In the genomic region with DNA sequence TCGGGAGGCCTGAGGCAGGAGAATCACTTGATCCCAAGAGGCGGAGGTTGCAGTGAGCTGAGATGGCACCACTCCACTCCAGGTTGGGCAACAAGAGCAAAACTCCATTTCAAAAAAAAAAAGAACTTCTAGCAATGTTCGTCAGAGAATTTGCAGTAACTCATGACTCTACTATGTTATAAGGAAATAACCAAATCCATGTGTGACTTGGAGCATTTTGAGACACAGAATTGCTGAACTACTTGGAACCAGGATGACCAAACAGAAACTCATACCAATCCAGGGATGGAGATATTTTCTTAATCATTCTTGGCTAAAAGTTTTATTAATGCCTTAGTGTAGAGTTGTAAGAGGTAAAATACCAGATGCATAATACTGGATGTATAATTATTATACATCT, we compare ENCODE assay signal across 16 cellular contexts.
DNase-seq lines count a peak whose midpoint lies in the region; ATAC-seq and TF ChIP-seq lines count a peak whose summit lies in the region.
"Had no signal": no experiment of that assay in that cellular context is flagged by ENCODE, and none has a peak within 500 bp of the region (broad histone marks: within the 10 kb centered on the region; RNA-seq: fewer than 3 reads in every experiment).

No MANE protein-coding gene starts in this region.

- no peaks in the 10 kb centered on the region for H3K9me3 ChIP-seq in aorta (ENCODE audit: control insufficient read depth, low read length)

- H3K4me3 ChIP-seq in aorta (ENCODE audit: low read length in 2 of 2): no peak overlapping the region
- H3K4me3 ChIP-seq: GM23338 had no signal

- no peaks in the 10 kb centered on the region for H3K27me3 Mint-ChIP-seq in activated naive CD8-positive, alpha-beta T cell treated with anti-CD3 and anti-CD28 coated beads, Interleukin-2, amount 50 U/mL, for 24 hours
- H3K27me3 Mint-ChIP-seq: CD4-positive, alpha-beta T cell had no signal

- no peaks in the 10 kb centered on the region for H3K36me3 Mint-ChIP-seq in activated naive CD8-positive, alpha-beta T cell treated with anti-CD3 and anti-CD28 coated beads, Interleukin-2, amount 50 U/mL, for 24 hours (ENCODE audit: low read depth)

- no peaks in the 10 kb centered on the region for H3K36me3 ChIP-seq in aorta (ENCODE audit: control insufficient read depth in 1 of 2, insufficient read depth in 2 of 2, low read length in 1 of 2)

- no peak overlapping the region for H3K4me3 Mint-ChIP-seq in activated naive CD8-positive, alpha-beta T cell treated with anti-CD3 and anti-CD28 coated beads, Interleukin-2, amount 50 U/mL, for 24 hours
- H3K4me3 Mint-ChIP-seq: CD4-positive, alpha-beta T cell; GM23338 had no signal

- DNase-seq in AG09319 (ENCODE audit: extremely low read depth, low read depth) (peak; percentile 58), GM03348 (ENCODE audit: low spot score) (peak; percentile 62), fibroblast of peridontal ligament (ENCODE audit: extremely low read depth) (peak; percentile 79), stromal cell of bone marrow (ENCODE audit: low read depth) (peak; percentile 49), aorta (no peak), retina (no peak)
- no peak for DNase-seq in activated naive CD8-positive, alpha-beta T cell treated with anti-CD3 and anti-CD28 coated beads, Interleukin-2, amount 50 U/mL, for 24 hours
- DNase-seq: ACHN; C1 segment of cervical spinal cord; Calu3; CD4-positive, alpha-beta T cell; DMS79 treated with DMSO at 0.1 percent for 48 hours; GF-D8; H7 had no signal

- no peaks in the 10 kb centered on the region for H3K4me1 Mint-ChIP-seq in activated naive CD8-positive, alpha-beta T cell treated with anti-CD3 and anti-CD28 coated beads, Interleukin-2, amount 50 U/mL, for 24 hours

- no peak for TF ChIP-seq CTCF in AG09319 (IDR thresholded peaks at IDR 0.05; ENCODE audit: low read depth, low read length)

- H3K9me3 Mint-ChIP-seq in activated naive CD8-positive, alpha-beta T cell treated with anti-CD3 and anti-CD28 coated beads, Interleukin-2, amount 50 U/mL, for 24 hours: peaks cover 9% of the 10 kb centered on the region

- H3K27me3 ChIP-seq in aorta (ENCODE audit: control insufficient read depth in 1 of 2, insufficient read depth in 2 of 2, low read length in 1 of 2): no peaks in the 10 kb centered on the region

- 90 to 94% methylated on average over 3 of the region's 3 CpGs for WGBS in aorta, 2 donors

- ATAC-seq in aorta (ENCODE audit: low FRiP score): no peak
- ATAC-seq in activated naive CD8-positive, alpha-beta T cell treated with anti-CD3 and anti-CD28 coated beads, Interleukin-2, amount 50 U/mL, for 24 hours: no peak
- ATAC-seq: GM23338 had no signal

- H3K27ac ChIP-seq in aorta (ENCODE audit: low read depth in 1 of 2, low read length in 2 of 2): no peak overlapping the region
- H3K27ac ChIP-seq: HL-60 had no signal

- intact Hi-C loops in aorta (cut with DNase I): no loop called here

- no peaks in the 10 kb centered on the region for H3K4me1 ChIP-seq in aorta (ENCODE audit: control insufficient read depth in 1 of 2, insufficient read depth in 2 of 2, low read length in 2 of 2)

- no peak overlapping the region for H3K27ac Mint-ChIP-seq in activated naive CD8-positive, alpha-beta T cell treated with anti-CD3 and anti-CD28 coated beads, Interleukin-2, amount 50 U/mL, for 24 hours
- H3K27ac Mint-ChIP-seq: CD4-positive, alpha-beta T cell; GM23338 had no signal

Comparison
In these comparisons a context has a peak if more than half of its experiments do, and no peak if none do; other contexts are left out.
1. DNase-seq: peak in AG09319 (single experiment), GM03348 (single experiment), fibroblast of peridontal ligament (single experiment) and stromal cell of bone marrow (single experiment); none in aorta (0 of 2), activated naive CD8-positive, alpha-beta T cell treated with anti-CD3 and anti-CD28 coated beads, Interleukin-2, amount 50 U/mL, for 24 hours (single experiment) and retina (single experiment).